Comparison of ENCODE assay signal across 10 cellular contexts in genomic region chr7:98802781-98803110, GRCh38.
A peak's percentile ranks its signal among the peaks of the same experiment; 100 is the strongest.
DNase-seq lines count a peak whose midpoint lies in the region; ATAC-seq and TF ChIP-seq lines count a peak whose summit lies in the region.
"Had no signal": no experiment of that assay in that cellular context is flagged by ENCODE, and none has a peak within 500 bp of the region (broad histone marks: within the 10 kb centered on the region; RNA-seq: fewer than 3 reads in every experiment).

No MANE protein-coding gene starts in this region.

- H3K4me3 Mint-ChIP-seq in naive thymus-derived CD8-positive, alpha-beta T cell: no peak overlapping the region
- H3K4me3 Mint-ChIP-seq: T-helper 1 cell treated with Interleukin-12 subunit alpha and Interleukin-12 subunit beta and Interleukin-4 antibody, amounts not matched to agents 30 μg/mL and 1 μg/mL, for 36 hours had no signal

- H3K27me3 Mint-ChIP-seq in naive thymus-derived CD8-positive, alpha-beta T cell: peaks cover 9 to 29% (median 11%) of the 10 kb centered on the region in 5 donors

- H3K36me3 Mint-ChIP-seq in naive thymus-derived CD8-positive, alpha-beta T cell: peaks cover 0 to 17% (median 2%) of the 10 kb centered on the region in 3 donors

- H3K4me1 Mint-ChIP-seq in naive thymus-derived CD8-positive, alpha-beta T cell: peaks cover 0 to 3% (median 0%) of the 10 kb centered on the region in 4 donors

- no peak for DNase-seq in coronary artery (ENCODE audit: low spot score)
- no peak for DNase-seq in naive thymus-derived CD8-positive, alpha-beta T cell
- no peak for DNase-seq in NCI-H748 (lab: John Stamatoyannopoulos, UW; ENCODE audit: unreplicated experiment)
- no peak for DNase-seq in NCI-H1048 (lab: John Stamatoyannopoulos, UW)
- DNase-seq in NCI-H526 treated with DMSO at 0.1 percent for 48 hours (lab: John Stamatoyannopoulos, UW): no peak
- DNase-seq: Caco-2 had no signal

- peak overlapping the region; percentile 39 to 75 for H3K27ac ChIP-seq in coronary artery

- no peak overlapping the region for H3K4me3 ChIP-seq in coronary artery

- no peak for TF ChIP-seq CTCF in coronary artery (IDR thresholded peaks at IDR 0.05)

- peaks cover 0 to 22% (median 17%) of the 10 kb centered on the region in 9 donors for H3K9me3 Mint-ChIP-seq in naive thymus-derived CD8-positive, alpha-beta T cell

- POLR2A ChIA-PET in naive thymus-derived CD8-positive, alpha-beta T cell (lab: Charles Lee): no interaction called here

- ATAC-seq in GM18520 (IDR thresholded peaks at IDR 0.05; ENCODE audit: unreplicated experiment) (peak; percentile 17), GM21528 (IDR thresholded peaks at IDR 0.05; ENCODE audit: low FRiP score, unreplicated experiment) (peak; percentile 47), HG03097 (IDR thresholded peaks at IDR 0.05; ENCODE audit: low FRiP score, unreplicated experiment) (peak; percentile 31)
- no peak for ATAC-seq in naive thymus-derived CD8-positive, alpha-beta T cell

- peak overlapping the region in 1 of 10 donors; percentile 40 for H3K27ac Mint-ChIP-seq in naive thymus-derived CD8-positive, alpha-beta T cell
- H3K27ac Mint-ChIP-seq: T-helper 1 cell treated with Interleukin-12 subunit alpha and Interleukin-12 subunit beta and Interleukin-4 antibody, amounts not matched to agents 30 μg/mL and 1 μg/mL, for 36 hours had no signal

Comparison
In these comparisons a context has a peak if more than half of its experiments do, and no peak if none do; other contexts are left out.
1. ATAC-seq: peak in GM18520 (single experiment), GM21528 (single experiment) and HG03097 (single experiment); none in naive thymus-derived CD8-positive, alpha-beta T cell (0 of 2).